11 cellular contexts compared by ENCODE assay signal in the genomic region with DNA sequence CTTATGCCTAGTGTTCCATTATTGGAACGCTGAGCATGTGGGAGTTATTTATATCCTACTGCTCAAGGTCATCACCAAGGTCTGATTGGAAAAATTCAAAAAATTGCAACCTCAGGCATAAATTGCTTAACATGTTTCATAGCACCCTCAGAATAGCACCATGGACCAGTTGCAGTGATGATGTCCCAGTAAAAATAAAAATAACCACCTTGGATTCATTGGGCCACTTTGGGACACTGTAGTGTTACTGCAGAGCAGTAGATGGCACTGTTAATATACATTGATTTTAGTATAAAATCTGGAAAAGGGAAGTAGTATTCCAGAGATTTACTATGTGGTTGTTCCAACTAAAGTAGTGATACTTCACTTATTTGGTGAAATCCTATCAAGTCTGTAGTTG. TPM values are rescaled to one million over a fixed set of nuclear protein-coding genes. Genes with fewer than 3 reads are reported as not detected.
DNase-seq lines count a peak whose midpoint lies in the region; ATAC-seq, FAIRE-seq and TF ChIP-seq lines count a peak whose summit lies in the region.
"Had no signal": no experiment of that assay in that cellular context is flagged by ENCODE, and none has a peak within 500 bp of the region (broad histone marks: within the 10 kb centered on the region; RNA-seq: fewer than 3 reads in every experiment).

No MANE protein-coding gene starts in this region.

- no peak for FAIRE-seq in HTR-8/SVneo (lab: Jason Lieb, UNC)
- FAIRE-seq: H54 had no signal

- no peaks in the 10 kb centered on the region for H3K27me3 ChIP-seq in kidney epithelial cell (ENCODE audit: control insufficient read depth, insufficient read depth, low read length)

- H3K36me3 ChIP-seq in kidney epithelial cell (ENCODE audit: control insufficient read depth, insufficient read depth, low read length): no peaks in the 10 kb centered on the region

- DNase-seq in AG10803 (ENCODE audit: low read depth): no peak
- peak; percentile 39 for DNase-seq in HT-29 (ENCODE audit: low spot score)
- DNase-seq in RKO (ENCODE audit: low spot score): peak; percentile 43
- no peak for DNase-seq in kidney epithelial cell (ENCODE audit: low read depth)
- no peak for DNase-seq in HTR-8/SVneo (ENCODE audit: insufficient read length, low spot score)
- no peak for DNase-seq in mucosa of gallbladder (ENCODE audit: low spot score)
- DNase-seq: naive B cell, NCI-H1048 had no signal

- H3K4me3 ChIP-seq in AG10803 (ENCODE audit: low read length): no peak overlapping the region
- no peak overlapping the region for H3K4me3 ChIP-seq in kidney epithelial cell (ENCODE audit: low read depth, low read length)

- ATAC-seq in HG03571 (IDR thresholded peaks at IDR 0.05; ENCODE audit: unreplicated experiment) (no peak), GM18858 (IDR thresholded peaks at IDR 0.05; ENCODE audit: unreplicated experiment) (no peak)

- peak; percentile 53 for TF ChIP-seq CTCF in AG10803 (conservative IDR thresholded peaks at IDR 0.05; ENCODE audit: low read length)
- peak; percentile 31 for TF ChIP-seq CTCF in kidney epithelial cell (IDR thresholded peaks at IDR 0.05; ENCODE audit: insufficient read depth, low read length, poor library complexity, severe bottlenecking)

RNA-seq across cellular contexts. Expression of a gene that starts 31.0 kb away (rescaled TPM):
- total RNA-seq in HT-29 (2014; rRNA removed; shearing (Covaris generic)): not detected in 2 replicates
- total RNA-seq in kidney epithelial cell (not detected in 2 replicates), mucosa of gallbladder (not detected)

Comparison
In these comparisons a context has a peak if more than half of its experiments do, and no peak if none do; other contexts are left out.
1. DNase-seq: peak in HT-29 (single experiment) and RKO (single experiment); none in AG10803 (single experiment), kidney epithelial cell (single experiment), HTR-8/SVneo (single experiment) and mucosa of gallbladder (single experiment).